Comparison of ENCODE assay signal across 9 cellular contexts in genomic region chr4:49032440-49033161, GRCh38. TPM values are rescaled to one million over a fixed set of nuclear protein-coding genes. Genes with fewer than 3 reads are reported as not detected.
DNase-seq lines count a peak whose midpoint lies in the region; ATAC-seq, FAIRE-seq and TF ChIP-seq lines count a peak whose summit lies in the region.
"Had no signal": no experiment of that assay in that cellular context is flagged by ENCODE, and none has a peak within 500 bp of the region (broad histone marks: within the 10 kb centered on the region; RNA-seq: fewer than 3 reads in every experiment).

No MANE protein-coding gene starts in this region.

- in situ Hi-C loops in Panc1 (cut with HindIII; ENCODE audit: low pct_unique_long_range_greater_than_20kb, low sequenced_read_pairs): no loop called here

- intact Hi-C loops in Panc1 (cut with micrococcal nuclease; ENCODE audit: unreplicated experiment): no loop called here
- intact Hi-C loops in ascending aorta (cut with DNase I): no loop called here

- peaks cover 16 to 17% of the 10 kb centered on the region in 2 donors for H3K27me3 Mint-ChIP-seq in stimulated activated naive B cell treated with anti-CD40 and anti-IgM and Interleukin-4, amounts not matched to agents 10 μg/mL and 1 μg/mL and 100 μg/mL, for 72 hours

- ATAC-seq in Panc1 (no peak), foreskin keratinocyte (peak; percentile 29), HG03439 (IDR thresholded peaks at IDR 0.05; ENCODE audit: unreplicated experiment) (no peak)
- ATAC-seq in stimulated activated naive B cell treated with anti-CD40 and anti-IgM and Interleukin-4, amounts not matched to agents 10 μg/mL and 1 μg/mL and 100 μg/mL, for 72 hours (replicated peaks): no peak
- no peak for ATAC-seq in stimulated activated effector memory CD8-positive, alpha-beta T cell treated with anti-CD3 and anti-CD28 coated beads, Interleukin-12 subunit alpha, Interleukin-12 subunit beta, amount 100 ng/mL, for 72 hours

- no peak for DNase-seq in D721Med (ENCODE audit: insufficient read length, low spot score)
- DNase-seq in H54 (ENCODE audit: insufficient read length, low spot score): no peak
- no peak for DNase-seq in Panc1 (ENCODE audit: low read depth, low spot score)
- peak in 1 of 2 donors; percentile 11 for DNase-seq in foreskin keratinocyte
- DNase-seq in stimulated activated naive B cell treated with anti-CD40 and anti-IgM and Interleukin-4, amounts not matched to agents 10 μg/mL and 1 μg/mL and 100 μg/mL, for 72 hours: no peak
- DNase-seq in ascending aorta (ENCODE audit: low spot score in 2 of 2): no peak
- DNase-seq in stimulated activated effector memory CD8-positive, alpha-beta T cell treated with anti-CD3 and anti-CD28 coated beads, Interleukin-12 subunit alpha, Interleukin-12 subunit beta, amount 100 ng/mL, for 72 hours (ENCODE audit: low spot score in 2 of 2): no peak

- no peak overlapping the region for H3K4me3 Mint-ChIP-seq in stimulated activated naive B cell treated with anti-CD40 and anti-IgM and Interleukin-4, amounts not matched to agents 10 μg/mL and 1 μg/mL and 100 μg/mL, for 72 hours
- H3K4me3 Mint-ChIP-seq in stimulated activated effector memory CD8-positive, alpha-beta T cell treated with anti-CD3 and anti-CD28 coated beads, Interleukin-12 subunit alpha, Interleukin-12 subunit beta, amount 100 ng/mL, for 72 hours: no peak overlapping the region

- no peaks in the 10 kb centered on the region for H3K4me1 ChIP-seq in Panc1 (ENCODE audit: control insufficient read depth, insufficient read depth, low read length)
- no peaks in the 10 kb centered on the region for H3K4me1 ChIP-seq in foreskin keratinocyte
- H3K4me1 ChIP-seq in ascending aorta: no peaks in the 10 kb centered on the region

- no peaks in the 10 kb centered on the region for H3K36me3 ChIP-seq in Panc1 (ENCODE audit: control insufficient read depth, insufficient read depth, low read length)
- H3K36me3 ChIP-seq in ascending aorta: no peaks in the 10 kb centered on the region
- H3K36me3 ChIP-seq: ovary had no signal

- no peaks in the 10 kb centered on the region for H3K9me3 ChIP-seq in Panc1 (ENCODE audit: control insufficient read depth, insufficient read depth, low read depth, low read length)
- no peaks in the 10 kb centered on the region for H3K9me3 ChIP-seq in ascending aorta
- H3K9me3 ChIP-seq: ovary had no signal

- FAIRE-seq in D721Med (lab: Jason Lieb, UNC): no peak
- FAIRE-seq in H54 (lab: Jason Lieb, UNC): peak; percentile 45

- no TSS peak for BruUV-seq in Panc1 (replicated peaks; lab: Mats Ljungman, UMichigan)

- H3K36me3 Mint-ChIP-seq in stimulated activated naive B cell treated with anti-CD40 and anti-IgM and Interleukin-4, amounts not matched to agents 10 μg/mL and 1 μg/mL and 100 μg/mL, for 72 hours: no peaks in the 10 kb centered on the region
- H3K36me3 Mint-ChIP-seq in stimulated activated effector memory CD8-positive, alpha-beta T cell treated with anti-CD3 and anti-CD28 coated beads, Interleukin-12 subunit alpha, Interleukin-12 subunit beta, amount 100 ng/mL, for 72 hours: no peaks in the 10 kb centered on the region

- TF ChIP-seq POLR2A in H54 (IDR thresholded peaks at IDR 0.05; ENCODE audit: low read depth, low read length): no peak

- TF ChIP-seq CTCF in D721Med (IDR thresholded peaks at IDR 0.05; ENCODE audit: insufficient read depth, missing control alignments): peak; percentile 63
- peak; percentile 79 for TF ChIP-seq CTCF in Panc1 (IDR thresholded peaks at IDR 0.05)
- peak; percentile 70 for TF ChIP-seq CTCF in foreskin keratinocyte (conservative IDR thresholded peaks at IDR 0.05)
- peak in 1 of 3 experiments; percentile 12 for TF ChIP-seq CTCF in ascending aorta (IDR thresholded peaks at IDR 0.05)

- H3K4me3 ChIP-seq in Panc1 (ENCODE audit: low read depth in 2 of 2, low read length in 2 of 2): no peak overlapping the region
- no peak overlapping the region for H3K4me3 ChIP-seq in ascending aorta
- H3K4me3 ChIP-seq: ovary had no signal

- CTCF ChIA-PET in Panc1 (lab: Charles Lee): no interaction called here

- POLR2A ChIA-PET in Panc1 (lab: Charles Lee): no interaction called here

- no peaks in the 10 kb centered on the region for H3K9me3 Mint-ChIP-seq in stimulated activated naive B cell treated with anti-CD40 and anti-IgM and Interleukin-4, amounts not matched to agents 10 μg/mL and 1 μg/mL and 100 μg/mL, for 72 hours
- no peaks in the 10 kb centered on the region for H3K9me3 Mint-ChIP-seq in stimulated activated effector memory CD8-positive, alpha-beta T cell treated with anti-CD3 and anti-CD28 coated beads, Interleukin-12 subunit alpha, Interleukin-12 subunit beta, amount 100 ng/mL, for 72 hours

- H3K27me3 ChIP-seq in Panc1 (ENCODE audit: control insufficient read depth, insufficient read depth, low read length): peaks cover 2% of the 10 kb centered on the region; the same call in 1 of the 2 replicates
- no peaks in the 10 kb centered on the region for H3K27me3 ChIP-seq in foreskin keratinocyte
- H3K27me3 ChIP-seq in ascending aorta: no peaks in the 10 kb centered on the region
- H3K27me3 ChIP-seq: ovary had no signal

- H3K27ac Mint-ChIP-seq in stimulated activated naive B cell treated with anti-CD40 and anti-IgM and Interleukin-4, amounts not matched to agents 10 μg/mL and 1 μg/mL and 100 μg/mL, for 72 hours: no peak overlapping the region
- H3K27ac Mint-ChIP-seq in stimulated activated effector memory CD8-positive, alpha-beta T cell treated with anti-CD3 and anti-CD28 coated beads, Interleukin-12 subunit alpha, Interleukin-12 subunit beta, amount 100 ng/mL, for 72 hours: no peak overlapping the region

- H3K4me1 Mint-ChIP-seq in stimulated activated naive B cell treated with anti-CD40 and anti-IgM and Interleukin-4, amounts not matched to agents 10 μg/mL and 1 μg/mL and 100 μg/mL, for 72 hours: no peaks in the 10 kb centered on the region
- H3K4me1 Mint-ChIP-seq in stimulated activated effector memory CD8-positive, alpha-beta T cell treated with anti-CD3 and anti-CD28 coated beads, Interleukin-12 subunit alpha, Interleukin-12 subunit beta, amount 100 ng/mL, for 72 hours: no peaks in the 10 kb centered on the region

- H3K27ac ChIP-seq in Panc1 (ENCODE audit: low read length) (no peak overlapping the region), foreskin keratinocyte (no peak overlapping the region), ascending aorta (no peak overlapping the region)
- H3K27ac ChIP-seq: ovary had no signal

RNA-seq across cellular contexts. Expression of gene CWH43, which starts 46.5 kb away (rescaled TPM):
- total RNA-seq in Panc1 (2021; ENCODE audit: unreplicated experiment) (not detected), foreskin keratinocyte (10.2 and 42.0 TPM in 2 replicates), ascending aorta (not detected)
- polyA plus RNA-seq in Panc1 (2012; ENCODE audit: insufficient read length): not detected
- 5.9 and 24.2 TPM in 2 replicates for polyA plus RNA-seq in foreskin keratinocyte
- polyA plus RNA-seq: ovary had no signal

Comparison
In these comparisons a context has a peak if more than half of its experiments do, and no peak if none do; other contexts are left out.
1. RNA of gene CWH43, which starts 46.5 kb away (total RNA-seq): 10.2 to 42.0 TPM in foreskin keratinocyte; not detected in ascending aorta (single experiment) and not detected in Panc1 (single experiment); every median in the first group is over 10 times any median in the second.